Comparison of ENCODE assay signal across 8 cellular contexts in genomic region chr1:230849451-230850194, GRCh38. TPM values are rescaled to one million over a fixed set of nuclear protein-coding genes. Genes with fewer than 3 reads are reported as not detected.
DNase-seq lines count a peak whose midpoint lies in the region; ATAC-seq and TF ChIP-seq lines count a peak whose summit lies in the region.

No MANE protein-coding gene starts in this region.

- H3K36me3 Mint-ChIP-seq in HFFc6 (ENCODE audit: low read depth) = peaks cover 63% of the 10 kb centered on the region
- H3K36me3 Mint-ChIP-seq in brain = peaks cover 72% of the 10 kb centered on the region

- H3K9me3 ChIP-seq in subcutaneous abdominal adipose tissue (ENCODE audit: control insufficient read depth in 5 of 5, low read length in 5 of 5) = peaks cover 0 to 7% (median 6%) of the 10 kb centered on the region in 5 donors

- H3K4me1 ChIP-seq in subcutaneous abdominal adipose tissue (ENCODE audit: control insufficient read depth in 5 of 5, insufficient read depth in 5 of 5, low read length in 5 of 5) = peaks cover 15 to 55% (median 51%) of the 10 kb centered on the region in 5 donors

- H3K27me3 Mint-ChIP-seq in HFFc6 (ENCODE audit: insufficient read depth) (peaks cover 9% of the 10 kb centered on the region; the same call in 1 of the 2 replicates), brain (peaks cover 3% of the 10 kb centered on the region)

- H3K27ac Mint-ChIP-seq in HFFc6 = peak overlapping the region; percentile 85
- H3K27ac Mint-ChIP-seq in brain = peak overlapping the region; percentile 54 to 97 (median 93)

- H3K27me3 ChIP-seq in kidney epithelial cell (ENCODE audit: control insufficient read depth, insufficient read depth, low read length) (no peaks in the 10 kb centered on the region), subcutaneous abdominal adipose tissue (ENCODE audit: control insufficient read depth in 5 of 5, insufficient read depth in 4 of 5, low read length in 5 of 5) (no peaks in the 10 kb centered on the region)

- ATAC-seq in GM21576 (IDR thresholded peaks at IDR 0.05; ENCODE audit: unreplicated experiment) = no peak

- peak overlapping the region; percentile 89 for H3K27ac ChIP-seq in subcutaneous abdominal adipose tissue (ENCODE audit: low read depth, low read length)

- H3K4me3 ChIP-seq in kidney epithelial cell (ENCODE audit: low read depth, low read length) = no peak overlapping the region
- H3K4me3 ChIP-seq in subcutaneous abdominal adipose tissue (ENCODE audit: low read depth in 1 of 5, low read length in 5 of 5) = peak overlapping the region in 2 of 5 donors; percentile 5 to 30

- TF ChIP-seq CTCF in HFFc6 (IDR thresholded peaks at IDR 0.05) = no peak
- no peak for TF ChIP-seq CTCF in brain (conservative IDR thresholded peaks at IDR 0.05)
- no peak for TF ChIP-seq CTCF in kidney epithelial cell (IDR thresholded peaks at IDR 0.05; ENCODE audit: insufficient read depth, low read length, poor library complexity, severe bottlenecking)

- H3K9me3 Mint-ChIP-seq in HFFc6 (peaks cover 12% of the 10 kb centered on the region), brain (peaks cover 0 to 14% (median 5%) of the 10 kb centered on the region in 5 experiments)

- H3K36me3 ChIP-seq in kidney epithelial cell (ENCODE audit: control insufficient read depth, insufficient read depth, low read length) = no peaks in the 10 kb centered on the region
- H3K36me3 ChIP-seq in subcutaneous abdominal adipose tissue (ENCODE audit: control insufficient read depth in 5 of 5, insufficient read depth in 5 of 5, low read length in 5 of 5) = peaks cover 0 to 25% (median 16%) of the 10 kb centered on the region in 5 donors

- peak overlapping the region in 3 of 5 donors; percentile 23 to 65 (median 49) for H3K9ac ChIP-seq in subcutaneous abdominal adipose tissue (ENCODE audit: low read length in 5 of 5)

- H3K4me3 Mint-ChIP-seq in HFFc6 (peak overlapping the region; percentile 64), brain (peak overlapping the region in 3 of 5 experiments; percentile 24 to 54 (median 42))

- DNase-seq in HFFc6 (peak; percentile 93), kidney epithelial cell (ENCODE audit: low read depth) (peak; percentile 72), NCI-H748 treated with DMSO at 0.1 percent for 48 hours (lab: John Stamatoyannopoulos, UW) (no peak), NCI-H1417 (lab: John Stamatoyannopoulos, UW) (no peak), DMS79 (lab: John Stamatoyannopoulos, UW) (no peak)

- peaks cover 94% of the 10 kb centered on the region for H3K4me1 Mint-ChIP-seq in HFFc6 (ENCODE audit: low read depth)
- peaks cover 45% of the 10 kb centered on the region for H3K4me1 Mint-ChIP-seq in brain

RNA-seq across cellular contexts. Expression of gene C1orf198, which starts 18.7 kb away (rescaled TPM):
- total RNA-seq in HFFc6 (2021; fragmentation: NEBNext Ultra II Directional; extraction: Animal tissue kit (Norgen Biotek cat#: 25700)) = 100 to 1,000 TPM in 1 of 6 experiments, 10 to 100 TPM in 5; 72.4 to 118 (median 88.4) TPM
- 76.7 TPM for polyA plus RNA-seq in brain (ENCODE audit: insufficient read depth, low read depth, low replicate concordance)
- total RNA-seq in kidney epithelial cell = 68.1 and 68.6 TPM in 2 replicates

Comparison
In these comparisons a context has a peak if more than half of its experiments do, and no peak if none do; other contexts are left out.
1. DNase-seq: peak in HFFc6 (single experiment) and kidney epithelial cell (single experiment); none in NCI-H748 treated with DMSO at 0.1 percent for 48 hours (single experiment), NCI-H1417 (0 of 3) and DMS79 (single experiment).